1 cellular context compared by ENCODE assay signal in the genomic region with DNA sequence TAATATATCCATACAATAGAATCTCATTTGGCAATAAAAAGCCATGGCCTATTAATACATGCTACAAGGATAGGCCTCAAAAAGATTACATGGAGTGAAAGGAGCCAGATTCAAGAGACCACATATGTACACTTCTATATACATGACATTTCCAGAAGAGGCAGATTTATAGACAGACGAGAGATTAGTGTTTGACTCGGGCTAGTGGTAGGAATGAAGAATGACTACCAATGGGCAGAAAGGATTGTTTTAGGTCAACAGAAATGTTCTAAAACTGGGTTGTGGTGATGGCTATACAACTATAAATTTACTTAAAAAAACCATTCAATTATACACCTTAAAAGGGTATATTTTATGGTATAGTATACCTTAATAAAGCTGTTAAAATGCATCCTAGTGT.
TF ChIP-seq lines count a peak whose summit lies in the region.

No MANE protein-coding gene starts in this region.

TF ChIP-seq in H1, 55 proteins besides CTCF, POLR2A, EP300 and RAD21:
- TF ChIP-seq MAFK (IDR thresholded peaks at IDR 0.05; ENCODE audit: low read depth, low read length), result no peak
- TF ChIP-seq TEAD4 (IDR thresholded peaks at IDR 0.05; ENCODE audit: low read depth, low read length), result 0 out of 2 replicates have a peak, but pooled peaks have one; percentile 53
